Comparison of ENCODE assay signal across 8 cellular contexts in genomic region chr20:35523298-35523888, GRCh38. TPM values are rescaled to one million over a fixed set of nuclear protein-coding genes. Genes with fewer than 3 reads are reported as not detected.
DNase-seq lines count a peak whose midpoint lies in the region; ATAC-seq and TF ChIP-seq lines count a peak whose summit lies in the region.

No MANE protein-coding gene starts in this region.

- TF ChIP-seq POLR2A in sigmoid colon (IDR thresholded peaks at IDR 0.05): no peak

- TF ChIP-seq CTCF in foreskin fibroblast (IDR thresholded peaks at IDR 0.05; ENCODE audit: low read depth, low read length) (peak; percentile 61), type B pancreatic cell (conservative IDR thresholded peaks at IDR 0.05) (peak; percentile 66), sigmoid colon (IDR thresholded peaks at IDR 0.05) (no peak)

- H3K9me3 Mint-ChIP-seq in type B pancreatic cell: no peaks in the 10 kb centered on the region

- no peak for ATAC-seq in GM18498 (IDR thresholded peaks at IDR 0.05; ENCODE audit: unreplicated experiment)

- no peak for TF ChIP-seq EP300 in sigmoid colon (IDR thresholded peaks at IDR 0.05)

- peak; percentile 68 for DNase-seq in AG20443 (ENCODE audit: low spot score)
- DNase-seq in HAP-1 (ENCODE audit: low spot score in 2 of 2): peak; percentile 13 to 68
- peak; percentile 30 for DNase-seq in UCSD-AML1 (lab: John Stamatoyannopoulos, UW; ENCODE audit: unreplicated experiment)
- peak in 1 of 2 donors; percentile 44 for DNase-seq in foreskin fibroblast
- no peak for DNase-seq in type B pancreatic cell (ENCODE audit: extremely low spot score, unreplicated experiment)
- DNase-seq in activated CD8-positive, alpha-beta memory T cell treated with anti-CD3 and anti-CD28 coated beads, Interleukin-2, amount 50 U/mL, for 48 hours: no peak
- DNase-seq in sigmoid colon: no peak

- intact Hi-C loops in sigmoid colon (cut with DNase I): no loop called here

- no peak overlapping the region for H3K4me3 Mint-ChIP-seq in type B pancreatic cell

- H3K9me3 ChIP-seq in HAP-1 (no peaks in the 10 kb centered on the region), sigmoid colon (no peaks in the 10 kb centered on the region)

- WGBS in sigmoid colon, 2 donors: 74 to 79% methylated on average over 6 of the region's 6 CpGs

- H3K4me3 ChIP-seq in HAP-1 (no peak overlapping the region), foreskin fibroblast (ENCODE audit: low read depth in 1 of 2, low read length in 2 of 2) (no peak overlapping the region), sigmoid colon (no peak overlapping the region)

- no peak overlapping the region for H3K27ac Mint-ChIP-seq in type B pancreatic cell

- no peaks in the 10 kb centered on the region for H3K36me3 Mint-ChIP-seq in type B pancreatic cell

- no peaks in the 10 kb centered on the region for H3K4me1 Mint-ChIP-seq in type B pancreatic cell (ENCODE audit: unreplicated experiment)

- no peaks in the 10 kb centered on the region for H3K36me3 ChIP-seq in HAP-1 (replicated peaks)
- H3K36me3 ChIP-seq in sigmoid colon: no peaks in the 10 kb centered on the region

- H3K4me1 ChIP-seq in HAP-1 (no peaks in the 10 kb centered on the region), sigmoid colon (no peaks in the 10 kb centered on the region)

- H3K27me3 Mint-ChIP-seq in type B pancreatic cell: no peaks in the 10 kb centered on the region

- H3K27me3 ChIP-seq in HAP-1 (ENCODE audit: low read depth) (no peaks in the 10 kb centered on the region), sigmoid colon (no peaks in the 10 kb centered on the region)

- in situ Hi-C loops in HAP-1 (cut with MboI; ENCODE audit: low sequenced_read_pairs): no loop called here

- H3K27ac ChIP-seq in sigmoid colon: no peak overlapping the region

RNA-seq across cellular contexts. Expression of gene C20orf173, which starts 6.1 kb away (rescaled TPM):
- total RNA-seq in type B pancreatic cell (ENCODE audit: low replicate concordance) (not detected in 2 replicates), sigmoid colon (not detected)
- not detected for polyA plus RNA-seq in sigmoid colon

RNA-seq across cellular contexts. Expression of gene ERGIC3, which starts 18.5 kb away (rescaled TPM):
- total RNA-seq in type B pancreatic cell (ENCODE audit: low replicate concordance) (264 and 288 TPM in 2 replicates), sigmoid colon (100 to 1,000 TPM; 141 to 230 (median 195) TPM)
- 100 to 1,000 TPM; 113 to 200 (median 184) TPM for polyA plus RNA-seq in sigmoid colon

Comparison
In these comparisons a context has a peak if more than half of its experiments do, and no peak if none do; other contexts are left out.
1. DNase-seq: peak in AG20443 (single experiment), HAP-1 (2 of 2) and UCSD-AML1 (single experiment); none in type B pancreatic cell (single experiment), activated CD8-positive, alpha-beta memory T cell treated with anti-CD3 and anti-CD28 coated beads, Interleukin-2, amount 50 U/mL, for 48 hours (single experiment) and sigmoid colon (single experiment).
2. CTCF ChIP-seq: peak in foreskin fibroblast (single experiment) and type B pancreatic cell (single experiment); none in sigmoid colon (0 of 4).